Comparison of ENCODE assay signal across 1 cellular context in genomic region chr9:27535701-27536118, GRCh38.
TF ChIP-seq lines count a peak whose summit lies in the region.

No MANE protein-coding gene starts in this region.

TF ChIP-seq in GM23338, 12 proteins besides CTCF, POLR2A, EP300 and RAD21 (continued from another document):
- TF ChIP-seq ETS1 (IDR thresholded peaks at IDR 0.05) (no peak), EZH2phosphoT487 (IDR thresholded peaks at IDR 0.05; ENCODE audit: unreplicated experiment) (no peak), ZNF462 (CRISPR knock-in tag; IDR thresholded peaks at IDR 0.05) (no peak; the same call in 1 of the 2 replicates), JUNB (IDR thresholded peaks at IDR 0.05; ENCODE audit: unreplicated experiment) (no peak), REST (IDR thresholded peaks at IDR 0.05; ENCODE audit: unreplicated experiment) (no peak), POLR2AphosphoS5 (IDR thresholded peaks at IDR 0.05; ENCODE audit: low read depth) (no peak)
TF ChIP-seq in GM23338: peak in this region for 0.
